In genomic region chr15:52668133-52668532, GRCh38 we compare ENCODE assay signal across 12 cellular contexts.
"Had no signal": no experiment of that assay in that cellular context is flagged by ENCODE, and none has a peak within 500 bp of the region (broad histone marks: within the 10 kb centered on the region; RNA-seq: fewer than 3 reads in every experiment).

No MANE protein-coding gene starts in this region.

- FAIRE-seq: endometrium had no signal

- H3K4me1 ChIP-seq: foreskin keratinocyte had no signal

- H3K27me3 ChIP-seq: esophagus muscularis mucosa, foreskin keratinocyte, heart left ventricle, left lung, testis had no signal

- H3K27ac ChIP-seq: esophagus muscularis mucosa, foreskin keratinocyte, left lung, testis had no signal

- H3K4me3 ChIP-seq: esophagus muscularis mucosa, heart left ventricle, left lung, testis had no signal

- DNase-seq: activated CD4-positive, alpha-beta T cell treated with anti-CD3 and anti-CD28 coated beads for 48 hours; activated naive CD4-positive, alpha-beta T cell treated with Interleukin-2 at 50 U/mL for 16 hours; heart left ventricle; islet precursor cell; left lung; stimulated activated CD4-positive, alpha-beta T cell treated with anti-CD3 and anti-CD28 coated beads, Interleukin-4, amount 100 ng/mL, for 4 hours; stimulated activated naive CD8-positive, alpha-beta T cell treated with anti-CD3 and anti-CD28 coated beads, Interleukin-15, amount 100 ng/mL, for 72 hours; T-helper 9 cell; testis had no signal

- H3K9me3 ChIP-seq: esophagus muscularis mucosa, heart left ventricle, left lung, testis had no signal

- ATAC-seq: foreskin keratinocyte; left lung; stimulated activated naive CD8-positive, alpha-beta T cell treated with anti-CD3 and anti-CD28 coated beads, Interleukin-15, amount 100 ng/mL, for 72 hours had no signal
